ENCODE assay signal across 11 cellular contexts in genomic region chr1:167633258-167633944, GRCh38.
A peak's percentile ranks its signal among the peaks of the same experiment; 100 is the strongest.
DNase-seq lines count a peak whose midpoint lies in the region; ATAC-seq and TF ChIP-seq lines count a peak whose summit lies in the region.
"Had no signal": no experiment of that assay in that cellular context is flagged by ENCODE, and none has a peak within 500 bp of the region (broad histone marks: within the 10 kb centered on the region; RNA-seq: fewer than 3 reads in every experiment).

No MANE protein-coding gene starts in this region.

- H3K4me3 ChIP-seq in HL-60 (replicated peaks; ENCODE audit: insufficient read depth, low read length) (no peak overlapping the region; the same call in none of the 2 replicates), neutrophil (ENCODE audit: low read depth in 1 of 2, low read length in 1 of 2) (peak overlapping the region; percentile 88 to 90)
- H3K4me3 ChIP-seq: ascending aorta had no signal

- no peaks in the 10 kb centered on the region for H3K27me3 ChIP-seq in HL-60 (ENCODE audit: insufficient read depth, poor library complexity, severe bottlenecking)
- H3K27me3 ChIP-seq in neutrophil = no peaks in the 10 kb centered on the region
- H3K27me3 ChIP-seq: ascending aorta had no signal

- no peaks in the 10 kb centered on the region for H3K27me3 Mint-ChIP-seq in activated naive CD8-positive, alpha-beta T cell

- ATAC-seq in HG03039 (IDR thresholded peaks at IDR 0.05; ENCODE audit: unreplicated experiment) (no peak), HG03460 (IDR thresholded peaks at IDR 0.05; ENCODE audit: unreplicated experiment) (no peak)

- TF ChIP-seq CTCF in HL-60 (IDR thresholded peaks at IDR 0.05; ENCODE audit: insufficient read depth, low read length) = no peak
- TF ChIP-seq CTCF in neutrophil (IDR thresholded peaks at IDR 0.05) = no peak

- H3K9me3 Mint-ChIP-seq in activated naive CD8-positive, alpha-beta T cell (ENCODE audit: low read depth) = no peaks in the 10 kb centered on the region

- peaks cover 86 to 91% of the 10 kb centered on the region in 2 experiments for H3K4me1 ChIP-seq in neutrophil (ENCODE audit: control insufficient read depth in 1 of 2, insufficient read depth in 1 of 2, low read depth in 1 of 2, low read length in 1 of 2)
- H3K4me1 ChIP-seq: parathyroid adenoma had no signal

- peak; percentile 23 for DNase-seq in activated CD8-positive, alpha-beta memory T cell treated with anti-CD3 and anti-CD28 coated beads, Interleukin-2, amount 50 U/mL, for 48 hours
- DNase-seq in activated CD8-positive, alpha-beta memory T cell treated with anti-CD3 and anti-CD28 coated beads, Interleukin-2, amount 50 U/mL, for 4 hours = no peak
- no peak for DNase-seq in HL-60 (ENCODE audit: low read depth in 1 of 2, low spot score in 1 of 2)
- no peak for DNase-seq in SKM-1 treated with dmso at 0.1 percent for 144 hours (lab: John Stamatoyannopoulos, UW; ENCODE audit: unreplicated experiment)
- DNase-seq: mesenchymal stem cell had no signal

- peaks cover 85% of the 10 kb centered on the region for H3K4me1 Mint-ChIP-seq in activated naive CD8-positive, alpha-beta T cell (ENCODE audit: low read depth)

- peak overlapping the region; percentile 96 for H3K4me3 Mint-ChIP-seq in activated naive CD8-positive, alpha-beta T cell

- H3K27ac ChIP-seq in HL-60 (replicated peaks) (peak overlapping the region; percentile 59), neutrophil (peak overlapping the region; percentile 99)
- H3K27ac ChIP-seq: ascending aorta, parathyroid adenoma had no signal

- H3K36me3 ChIP-seq in neutrophil = peaks cover 31% of the 10 kb centered on the region
- H3K36me3 ChIP-seq: ascending aorta had no signal

- peaks cover 5% of the 10 kb centered on the region for H3K36me3 Mint-ChIP-seq in activated naive CD8-positive, alpha-beta T cell

- peak overlapping the region; percentile 99 for H3K27ac Mint-ChIP-seq in activated naive CD8-positive, alpha-beta T cell

- H3K9me3 ChIP-seq in neutrophil = no peaks in the 10 kb centered on the region
- H3K9me3 ChIP-seq: ascending aorta had no signal
